Comparison of ENCODE assay signal across 24 cellular contexts in the genomic region with DNA sequence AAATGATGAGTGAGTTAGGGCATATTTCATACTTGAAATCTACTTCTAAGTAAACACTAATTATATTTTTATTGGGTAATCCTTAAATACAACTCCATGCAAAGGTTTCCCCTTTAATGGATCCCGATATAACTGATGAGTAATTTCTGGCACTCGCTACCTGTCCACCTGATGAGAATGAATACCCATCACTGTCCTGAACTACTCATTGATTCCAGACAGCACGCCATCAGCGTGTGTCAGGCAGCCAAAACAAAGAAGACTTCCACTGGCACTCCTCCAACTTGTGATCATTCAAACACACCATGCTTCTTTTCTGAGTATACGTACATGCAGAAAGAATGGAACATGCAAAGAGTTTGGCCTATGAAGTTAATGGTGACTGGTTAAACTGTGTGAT.
DNase-seq lines count a peak whose midpoint lies in the region; ATAC-seq and TF ChIP-seq lines count a peak whose summit lies in the region.
"Had no signal": no experiment of that assay in that cellular context is flagged by ENCODE, and none has a peak within 500 bp of the region (broad histone marks: within the 10 kb centered on the region; RNA-seq: fewer than 3 reads in every experiment).

No MANE protein-coding gene starts in this region.

- no peak overlapping the region for H2AFZ ChIP-seq in neural progenitor cell (replicated peaks)

- H3K4me3 Mint-ChIP-seq in neural progenitor cell: no peak overlapping the region
- H3K4me3 Mint-ChIP-seq: activated CD4-positive, alpha-beta T cell treated with anti-CD3 and anti-CD28 coated beads, Interleukin-2, amount 10 ng/mL, durations not matched to agents 24 days and 14 days; brain; dendritic cell treated with granulocyte-macrophage colony-stimulating factor and Interleukin-4, amounts not matched to agents 40 ng/mL and 50 ng/mL, for 4 days; natural killer cell; T-helper 1 cell treated with Interleukin-12 subunit alpha and Interleukin-12 subunit beta and Interleukin-4 antibody, amounts not matched to agents 30 μg/mL and 1 μg/mL, for 36 hours had no signal

- TF ChIP-seq CTCF in RWPE2 (IDR thresholded peaks at IDR 0.05; ENCODE audit: poor library complexity, severe bottlenecking): no peak
- no peak for TF ChIP-seq CTCF in neural progenitor cell (IDR thresholded peaks at IDR 0.05)
- TF ChIP-seq CTCF in gastroesophageal sphincter (IDR thresholded peaks at IDR 0.05): no peak

- H3K79me2 ChIP-seq in neural progenitor cell (ENCODE audit: low read depth): no peaks in the 10 kb centered on the region

- H3K9me3 Mint-ChIP-seq in neural progenitor cell: no peaks in the 10 kb centered on the region
- H3K9me3 Mint-ChIP-seq: activated CD4-positive, alpha-beta T cell treated with anti-CD3 and anti-CD28 coated beads, Interleukin-2, amount 10 ng/mL, durations not matched to agents 24 days and 14 days; activated T-helper 2 cell treated with anti-CD3 and anti-CD28 coated beads, Interferon-gamma antibody, Interleukin-2, Interleukin-4, amounts not matched to agents 10 μg/mL and 5 μg/mL and 100 μg/mL, durations not matched to agents 14 hours and 24 hours and 36 hours; brain; dendritic cell treated with granulocyte-macrophage colony-stimulating factor and Interleukin-4, amounts not matched to agents 40 ng/mL and 50 ng/mL, for 4 days; natural killer cell; T-helper 1 cell treated with Interleukin-12 subunit alpha and Interleukin-12 subunit beta and Interleukin-4 antibody, amounts not matched to agents 30 μg/mL and 1 μg/mL, for 36 hours had no signal

- H3F3A ChIP-seq in neural progenitor cell (ENCODE audit: low read depth): no peaks in the 10 kb centered on the region

- DNase-seq in COR-L47 (lab: John Stamatoyannopoulos, UW) (peak; percentile 24), NCI-H2029 treated with DMSO at 0.1 percent for 48 hours (lab: John Stamatoyannopoulos, UW) (peak; percentile 36), RWPE2 (ENCODE audit: low spot score) (no peak), iris pigment epithelial cell (ENCODE audit: low read depth) (peak; percentile 22), neural progenitor cell (ENCODE audit: low spot score) (no peak), SW 1271 (lab: John Stamatoyannopoulos, UW) (no peak)
- DNase-seq in stimulated activated CD4-positive, alpha-beta T cell treated with anti-CD3 and anti-CD28 coated beads, Interleukin-1b, Interleukin-23, amount 100 ng/mL, for 48 hours: no peak
- DNase-seq: activated CD4-positive, alpha-beta T cell treated with anti-CD3 and anti-CD28 coated beads, Interleukin-2, amount 10 ng/mL, durations not matched to agents 24 days and 14 days; foreskin melanocyte; kidney; natural killer cell; NCI-H1694; NCI-H524 treated with DMSO at 0.1 percent for 48 hours; sigmoid colon; uterus had no signal

- no peaks in the 10 kb centered on the region for H3K36me3 ChIP-seq in RWPE2 (ENCODE audit: low read depth)
- H3K36me3 ChIP-seq in neural progenitor cell: no peaks in the 10 kb centered on the region
- H3K36me3 ChIP-seq in gastroesophageal sphincter: peaks cover 0 to 4% of the 10 kb centered on the region in 2 donors
- H3K36me3 ChIP-seq: BLaER1 treated with 17β-estradiol and CSF1 and Interleukin-3, amounts not matched to agents 10 nM and 100 nM; suprapubic skin; uterus had no signal

- no peak for TF ChIP-seq POLR2A in gastroesophageal sphincter (IDR thresholded peaks at IDR 0.05)

- H3K27ac ChIP-seq in RWPE2 (ENCODE audit: poor library complexity, severe bottlenecking) (no peak overlapping the region), neural progenitor cell (no peak overlapping the region), gastroesophageal sphincter (no peak overlapping the region)
- H3K27ac ChIP-seq: BLaER1 treated with 17β-estradiol and CSF1 and Interleukin-3, amounts not matched to agents 10 nM and 100 nM; sigmoid colon; suprapubic skin; uterus had no signal

- no peaks in the 10 kb centered on the region for H4K20me1 ChIP-seq in neural progenitor cell (ENCODE audit: low read depth)

- no peak overlapping the region for H3K27ac Mint-ChIP-seq in neural progenitor cell
- H3K27ac Mint-ChIP-seq: activated CD4-positive, alpha-beta T cell treated with anti-CD3 and anti-CD28 coated beads, Interleukin-2, amount 10 ng/mL, durations not matched to agents 24 days and 14 days; activated T-helper 2 cell treated with anti-CD3 and anti-CD28 coated beads, Interferon-gamma antibody, Interleukin-2, Interleukin-4, amounts not matched to agents 10 μg/mL and 5 μg/mL and 100 μg/mL, durations not matched to agents 14 hours and 24 hours and 36 hours; brain; dendritic cell treated with granulocyte-macrophage colony-stimulating factor and Interleukin-4, amounts not matched to agents 40 ng/mL and 50 ng/mL, for 4 days; natural killer cell; T-helper 1 cell treated with Interleukin-12 subunit alpha and Interleukin-12 subunit beta and Interleukin-4 antibody, amounts not matched to agents 30 μg/mL and 1 μg/mL, for 36 hours had no signal

- H3K27me3 ChIP-seq in RWPE2 (ENCODE audit: insufficient read depth, poor library complexity, severe bottlenecking) (no peaks in the 10 kb centered on the region), neural progenitor cell (no peaks in the 10 kb centered on the region), gastroesophageal sphincter (no peaks in the 10 kb centered on the region)
- H3K27me3 ChIP-seq: sigmoid colon, suprapubic skin, uterus had no signal

- H3K4me3 ChIP-seq in RWPE2 (ENCODE audit: severe bottlenecking) (no peak overlapping the region), neural progenitor cell (no peak overlapping the region), gastroesophageal sphincter (no peak overlapping the region)
- H3K4me3 ChIP-seq: BLaER1 treated with 17β-estradiol and CSF1 and Interleukin-3, amounts not matched to agents 10 nM and 100 nM; sigmoid colon; suprapubic skin; uterus had no signal

- peaks cover 2% of the 10 kb centered on the region for H3K27me3 Mint-ChIP-seq in neural progenitor cell (ENCODE audit: insufficient read depth, low read depth)
- H3K27me3 Mint-ChIP-seq: activated CD4-positive, alpha-beta T cell treated with anti-CD3 and anti-CD28 coated beads, Interleukin-2, amount 10 ng/mL, durations not matched to agents 24 days and 14 days; brain; dendritic cell treated with granulocyte-macrophage colony-stimulating factor and Interleukin-4, amounts not matched to agents 40 ng/mL and 50 ng/mL, for 4 days had no signal

- H3K4me1 ChIP-seq in RWPE2 (ENCODE audit: insufficient read depth, poor library complexity, severe bottlenecking): no peaks in the 10 kb centered on the region
- no peaks in the 10 kb centered on the region for H3K4me1 ChIP-seq in neural progenitor cell
- H3K4me1 ChIP-seq in gastroesophageal sphincter: no peaks in the 10 kb centered on the region
- H3K4me1 ChIP-seq: BLaER1 treated with 17β-estradiol and CSF1 and Interleukin-3, amounts not matched to agents 10 nM and 100 nM; sigmoid colon; suprapubic skin; uterus had no signal

- peak; percentile 60; the same call in 2 of the 3 replicates for ATAC-seq in RWPE2 (ENCODE audit: low read depth)
- no peak for ATAC-seq in gastroesophageal sphincter
- ATAC-seq: HCT116, HepG2, natural killer cell had no signal

- no peaks in the 10 kb centered on the region for H3K36me3 Mint-ChIP-seq in neural progenitor cell
- H3K36me3 Mint-ChIP-seq: brain, natural killer cell had no signal

- H3K9ac ChIP-seq in neural progenitor cell: no peak overlapping the region
- H3K9ac ChIP-seq: BLaER1 treated with 17β-estradiol and CSF1 and Interleukin-3, amounts not matched to agents 10 nM and 100 nM had no signal

- H3K4me2 ChIP-seq in neural progenitor cell: no peak overlapping the region
- H3K4me2 ChIP-seq: BLaER1 treated with 17β-estradiol and CSF1 and Interleukin-3, amounts not matched to agents 10 nM and 100 nM had no signal

- no peaks in the 10 kb centered on the region for H3K9me3 ChIP-seq in RWPE2 (ENCODE audit: severe bottlenecking)
- H3K9me3 ChIP-seq in neural progenitor cell (ENCODE audit: low read depth): no peaks in the 10 kb centered on the region
- H3K9me3 ChIP-seq in gastroesophageal sphincter: no peaks in the 10 kb centered on the region
- H3K9me3 ChIP-seq: BLaER1 treated with 17β-estradiol and CSF1 and Interleukin-3, amounts not matched to agents 10 nM and 100 nM; sigmoid colon; suprapubic skin; uterus had no signal

- H3K4me1 Mint-ChIP-seq in neural progenitor cell: no peaks in the 10 kb centered on the region
- H3K4me1 Mint-ChIP-seq: activated CD4-positive, alpha-beta T cell treated with anti-CD3 and anti-CD28 coated beads, Interleukin-2, amount 10 ng/mL, durations not matched to agents 24 days and 14 days; brain; natural killer cell had no signal

- 59 to 60% methylated on average over 1 to 5 of the region's 5 CpGs for WGBS in gastroesophageal sphincter (ENCODE audit: low coverage in 1 of 2), 2 donors

- TF ChIP-seq EP300 in gastroesophageal sphincter (IDR thresholded peaks at IDR 0.05): no peak

Comparison
In these comparisons a context has a peak if more than half of its experiments do, and no peak if none do; other contexts are left out.
1. DNase-seq: peak in COR-L47 (single experiment), NCI-H2029 treated with DMSO at 0.1 percent for 48 hours (single experiment) and iris pigment epithelial cell (single experiment); none in RWPE2 (single experiment), neural progenitor cell (single experiment), stimulated activated CD4-positive, alpha-beta T cell treated with anti-CD3 and anti-CD28 coated beads, Interleukin-1b, Interleukin-23, amount 100 ng/mL, for 48 hours (single experiment) and SW 1271 (0 of 2).